12 cellular contexts compared by ENCODE assay signal in the genomic region with DNA sequence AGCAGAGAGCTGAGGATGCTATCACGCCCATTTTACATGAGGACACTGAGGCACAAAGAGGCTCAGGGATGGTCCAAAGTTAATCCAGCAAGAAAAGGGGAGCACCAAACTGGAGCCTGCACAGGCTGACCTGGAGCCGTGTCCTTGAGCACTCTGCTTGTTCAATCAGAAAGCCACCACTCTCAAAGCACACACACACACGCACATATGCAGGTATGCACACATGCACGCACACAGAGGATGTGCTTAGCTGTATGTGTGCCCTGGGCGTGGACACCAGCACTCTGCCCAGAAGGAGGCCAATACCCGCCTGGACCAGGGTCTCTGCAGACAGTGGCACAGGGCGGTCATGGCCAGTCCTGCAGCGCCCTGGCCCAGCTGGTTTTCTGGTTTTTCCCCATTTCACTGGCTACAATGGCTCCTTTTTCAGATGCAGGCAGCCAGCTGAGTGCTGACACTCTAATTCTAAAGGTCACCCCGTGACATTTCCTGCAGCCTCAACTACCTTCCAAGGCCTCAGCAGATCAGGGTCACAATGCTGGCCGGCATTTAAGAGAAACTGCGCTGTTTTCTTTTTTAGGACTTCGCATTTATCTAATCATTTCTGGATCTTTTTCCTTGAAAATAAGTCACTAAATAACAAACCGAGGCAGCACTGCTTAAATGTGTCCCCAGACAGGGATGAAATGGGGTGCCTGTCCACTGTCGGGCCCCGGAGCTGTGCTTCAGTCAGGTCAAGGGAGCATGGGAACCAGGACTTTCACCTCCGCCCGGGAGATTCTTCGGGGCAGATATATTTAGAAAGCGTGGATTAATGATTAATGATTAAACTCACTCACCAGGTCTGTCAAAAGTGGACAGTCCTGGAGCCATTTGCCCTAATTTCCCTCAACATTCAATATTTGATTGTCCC.
A peak's percentile ranks its signal among the peaks of the same experiment; 100 is the strongest.
DNase-seq lines count a peak whose midpoint lies in the region; ATAC-seq and TF ChIP-seq lines count a peak whose summit lies in the region.
"Had no signal": no experiment of that assay in that cellular context is flagged by ENCODE, and none has a peak within 500 bp of the region (broad histone marks: within the 10 kb centered on the region; RNA-seq: fewer than 3 reads in every experiment).

No MANE protein-coding gene starts in this region.

- no peak overlapping the region for H3K4me3 ChIP-seq in right atrium auricular region
- H3K4me3 ChIP-seq in muscle layer of colon (ENCODE audit: low read depth in 1 of 2, low read length in 2 of 2) = peak overlapping the region; percentile 1 to 16

- intact Hi-C loops in Right ventricle myocardium superior (cut with DNase I) = no loop called here
- intact Hi-C loops in dendritic cell treated with granulocyte-macrophage colony-stimulating factor and Interleukin-4, amounts not matched to agents 40 ng/mL and 50 ng/mL, for 4 days (cut with micrococcal nuclease) = no loop called here

- H3K9me3 ChIP-seq in right atrium auricular region (no peaks in the 10 kb centered on the region), muscle layer of colon (ENCODE audit: low read length) (no peaks in the 10 kb centered on the region)

- TF ChIP-seq CTCF in right atrium auricular region (IDR thresholded peaks at IDR 0.05) = no peak
- no peak for TF ChIP-seq CTCF in type B pancreatic cell (conservative IDR thresholded peaks at IDR 0.05)

- H3K27ac ChIP-seq in right atrium auricular region (no peak overlapping the region), muscle layer of colon (ENCODE audit: low read depth, low read length) (peak overlapping the region; percentile 7)

- no peaks in the 10 kb centered on the region for H3K27me3 ChIP-seq in right atrium auricular region
- no peaks in the 10 kb centered on the region for H3K27me3 ChIP-seq in muscle layer of colon (ENCODE audit: control insufficient read depth in 1 of 2, insufficient read depth in 2 of 2, low read length in 2 of 2)

- H3K36me3 ChIP-seq in right atrium auricular region (no peaks in the 10 kb centered on the region), muscle layer of colon (ENCODE audit: insufficient read depth, low read length) (no peaks in the 10 kb centered on the region)

- DNase-seq in Right ventricle myocardium superior (peak; percentile 30), right atrium auricular region (ENCODE audit: low spot score) (no peak), type B pancreatic cell (ENCODE audit: extremely low spot score, unreplicated experiment) (no peak), NCI-H1436 treated with DMSO at 0.1 percent for 48 hours (lab: John Stamatoyannopoulos, UW) (no peak), NCI-H345 (lab: John Stamatoyannopoulos, UW) (no peak)
- DNase-seq: activated CD4-positive, CD25-positive, alpha-beta regulatory T cell; NCI-H748 treated with DMSO at 0.1 percent for 48 hours; stimulated activated naive B cell treated with anti-CD40 and anti-IgM and Interleukin-4, amounts not matched to agents 10 μg/mL and 1 μg/mL and 100 μg/mL, for 72 hours had no signal

- no peaks in the 10 kb centered on the region for H3K9me3 Mint-ChIP-seq in dendritic cell treated with granulocyte-macrophage colony-stimulating factor and Interleukin-4, amounts not matched to agents 40 ng/mL and 50 ng/mL, for 4 days
- H3K9me3 Mint-ChIP-seq in type B pancreatic cell = no peaks in the 10 kb centered on the region
- H3K9me3 Mint-ChIP-seq: CD14-positive monocyte; stimulated activated naive B cell treated with anti-CD40 and anti-IgM and Interleukin-4, amounts not matched to agents 10 μg/mL and 1 μg/mL and 100 μg/mL, for 72 hours had no signal

- no peak for ATAC-seq in Right ventricle myocardium superior (ENCODE audit: poor library complexity)
- no peak for ATAC-seq in GM21381 (IDR thresholded peaks at IDR 0.05; ENCODE audit: unreplicated experiment)
- ATAC-seq: stimulated activated naive B cell treated with anti-CD40 and anti-IgM and Interleukin-4, amounts not matched to agents 10 μg/mL and 1 μg/mL and 100 μg/mL, for 72 hours had no signal

- no peak overlapping the region for H3K9ac ChIP-seq in muscle layer of colon (ENCODE audit: low read length)

- H3K4me1 Mint-ChIP-seq in dendritic cell treated with granulocyte-macrophage colony-stimulating factor and Interleukin-4, amounts not matched to agents 40 ng/mL and 50 ng/mL, for 4 days (ENCODE audit: low read depth) = peaks cover 19% of the 10 kb centered on the region
- peaks cover 56% of the 10 kb centered on the region for H3K4me1 Mint-ChIP-seq in type B pancreatic cell (ENCODE audit: unreplicated experiment)

- peaks cover 7% of the 10 kb centered on the region for H3K36me3 Mint-ChIP-seq in dendritic cell treated with granulocyte-macrophage colony-stimulating factor and Interleukin-4, amounts not matched to agents 40 ng/mL and 50 ng/mL, for 4 days (ENCODE audit: low read depth)
- H3K36me3 Mint-ChIP-seq in type B pancreatic cell = no peaks in the 10 kb centered on the region

- no peak overlapping the region for H3K4me3 Mint-ChIP-seq in dendritic cell treated with granulocyte-macrophage colony-stimulating factor and Interleukin-4, amounts not matched to agents 40 ng/mL and 50 ng/mL, for 4 days
- H3K4me3 Mint-ChIP-seq in type B pancreatic cell = peak overlapping the region; percentile 57
- H3K4me3 Mint-ChIP-seq: CD14-positive monocyte; stimulated activated naive B cell treated with anti-CD40 and anti-IgM and Interleukin-4, amounts not matched to agents 10 μg/mL and 1 μg/mL and 100 μg/mL, for 72 hours had no signal

- peak overlapping the region; percentile 59 for H3K27ac Mint-ChIP-seq in dendritic cell treated with granulocyte-macrophage colony-stimulating factor and Interleukin-4, amounts not matched to agents 40 ng/mL and 50 ng/mL, for 4 days
- no peak overlapping the region for H3K27ac Mint-ChIP-seq in type B pancreatic cell
- H3K27ac Mint-ChIP-seq: stimulated activated naive B cell treated with anti-CD40 and anti-IgM and Interleukin-4, amounts not matched to agents 10 μg/mL and 1 μg/mL and 100 μg/mL, for 72 hours had no signal

- H3K4me1 ChIP-seq in right atrium auricular region = peaks cover 0 to 59% of the 10 kb centered on the region in 2 donors
- peaks cover 91% of the 10 kb centered on the region for H3K4me1 ChIP-seq in muscle layer of colon (ENCODE audit: insufficient read depth, low read length)

- no peaks in the 10 kb centered on the region for H3K27me3 Mint-ChIP-seq in dendritic cell treated with granulocyte-macrophage colony-stimulating factor and Interleukin-4, amounts not matched to agents 40 ng/mL and 50 ng/mL, for 4 days
- no peaks in the 10 kb centered on the region for H3K27me3 Mint-ChIP-seq in type B pancreatic cell

Comparison
In these comparisons a context has a peak if more than half of its experiments do, and no peak if none do; other contexts are left out.
1. H3K4me3 ChIP-seq: peak in muscle layer of colon (2 of 2); none in right atrium auricular region (0 of 2).